Comparison of ENCODE assay signal across 8 cellular contexts in the genomic region with DNA sequence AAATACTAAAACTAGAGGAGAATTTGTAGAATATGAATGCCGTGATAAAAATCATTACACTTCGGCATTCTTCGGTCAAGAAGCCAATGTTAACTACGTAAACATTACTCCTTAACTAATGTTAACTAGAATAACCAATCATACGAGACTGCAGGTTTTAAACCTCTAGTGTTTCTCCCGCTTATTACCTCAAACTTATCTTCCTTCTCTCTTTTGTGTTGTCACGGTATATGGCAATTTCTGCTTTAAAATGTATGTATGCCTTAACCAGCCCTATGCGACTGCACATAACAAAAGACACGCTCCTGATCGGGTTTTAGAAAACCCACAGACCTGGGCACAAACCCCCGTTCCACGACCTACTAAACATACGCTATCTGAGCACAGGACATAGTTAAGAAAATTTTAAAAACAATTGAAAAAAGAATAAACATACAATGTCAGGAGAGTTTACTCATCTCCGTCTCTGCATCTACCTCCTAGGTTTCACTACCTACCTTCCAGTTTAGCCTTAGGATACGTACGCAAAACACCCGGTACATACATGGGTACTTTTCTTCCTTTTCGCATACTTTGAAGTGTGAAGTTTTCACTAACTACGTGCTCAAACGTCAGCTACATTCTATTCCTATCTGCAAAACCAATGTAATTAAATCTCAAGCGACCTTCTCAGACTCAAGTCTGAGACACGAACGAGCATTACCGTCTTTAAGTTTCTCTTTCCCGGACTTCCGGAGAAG. TPM values are rescaled to one million over a fixed set of nuclear protein-coding genes. Genes with fewer than 3 reads are reported as not detected.
DNase-seq lines count a peak whose midpoint lies in the region; ATAC-seq, FAIRE-seq and TF ChIP-seq lines count a peak whose summit lies in the region.

No MANE protein-coding gene starts in this region.

- H3K9me2 ChIP-seq in OCI-LY7 (ENCODE audit: insufficient read depth, low read length), result no peaks in the 10 kb centered on the region

- ATAC-seq in naive thymus-derived CD4-positive, alpha-beta T cell, result peak; percentile 6
- ATAC-seq in GM21619 (IDR thresholded peaks at IDR 0.05; ENCODE audit: unreplicated experiment), result no peak

- H3K4me3 ChIP-seq in OCI-LY7 (ENCODE audit: low read depth, low read length, poor library complexity, severe bottlenecking), result peak overlapping the region; percentile 91
- peak overlapping the region; percentile 89 for H3K4me3 ChIP-seq in naive thymus-derived CD4-positive, alpha-beta T cell (ENCODE audit: low read length)

- FAIRE-seq in GM18507 (lab: Jason Lieb, UNC), result peak; percentile 70

- peaks cover 49% of the 10 kb centered on the region for H3K4me1 Mint-ChIP-seq in dendritic cell treated with granulocyte-macrophage colony-stimulating factor and Interleukin-4, amounts not matched to agents 40 ng/mL and 50 ng/mL, for 4 days (ENCODE audit: low read depth)
- peaks cover 41 to 74% (median 63%) of the 10 kb centered on the region in 7 donors for H3K4me1 Mint-ChIP-seq in naive thymus-derived CD4-positive, alpha-beta T cell

- DNase-seq in ACHN, result peak; percentile 49
- DNase-seq in GM18507 (ENCODE audit: extremely low spot score, insufficient read length, low read depth), result no peak
- peak; percentile 18 for DNase-seq in OCI-LY7 (ENCODE audit: low spot score)
- DNase-seq in naive thymus-derived CD4-positive, alpha-beta T cell, result peak in 3 of 9 donors; percentile 70 to 77 (median 76)
- no peak for DNase-seq in cortex of kidney (lab: John Stamatoyannopoulos, UW)
- DNase-seq in amygdala (lab: John Stamatoyannopoulos, UW), result no peak

- H3K4me1 ChIP-seq in OCI-LY7 (ENCODE audit: insufficient read depth, low read length, poor library complexity, severe bottlenecking), result peaks cover 28% of the 10 kb centered on the region
- peaks cover 31 to 32% of the 10 kb centered on the region in 2 donors for H3K4me1 ChIP-seq in naive thymus-derived CD4-positive, alpha-beta T cell (ENCODE audit: control insufficient read depth in 2 of 2, insufficient read depth in 2 of 2, low read length in 2 of 2)

- no peak for TF ChIP-seq CTCF in OCI-LY7 (conservative IDR thresholded peaks at IDR 0.05; ENCODE audit: low read length)

- no peaks in the 10 kb centered on the region for H3K9me3 Mint-ChIP-seq in dendritic cell treated with granulocyte-macrophage colony-stimulating factor and Interleukin-4, amounts not matched to agents 40 ng/mL and 50 ng/mL, for 4 days
- H3K9me3 Mint-ChIP-seq in naive thymus-derived CD4-positive, alpha-beta T cell, result peaks cover 0 to 4% (median 0%) of the 10 kb centered on the region in 11 donors

- H3K36me3 ChIP-seq in OCI-LY7 (ENCODE audit: insufficient read depth, low read length), result peaks cover 44% of the 10 kb centered on the region
- H3K36me3 ChIP-seq in naive thymus-derived CD4-positive, alpha-beta T cell (ENCODE audit: control insufficient read depth in 2 of 3, insufficient read depth in 3 of 3, low read length in 3 of 3), result peaks cover 7 to 16% (median 9%) of the 10 kb centered on the region in 3 experiments

- peaks cover 66% of the 10 kb centered on the region for H3K36me3 Mint-ChIP-seq in dendritic cell treated with granulocyte-macrophage colony-stimulating factor and Interleukin-4, amounts not matched to agents 40 ng/mL and 50 ng/mL, for 4 days (ENCODE audit: low read depth)
- peaks cover 2 to 33% (median 20%) of the 10 kb centered on the region in 5 donors for H3K36me3 Mint-ChIP-seq in naive thymus-derived CD4-positive, alpha-beta T cell

- no peaks in the 10 kb centered on the region for H3K9me3 ChIP-seq in OCI-LY7 (ENCODE audit: low read length)
- H3K9me3 ChIP-seq in naive thymus-derived CD4-positive, alpha-beta T cell (ENCODE audit: control insufficient read depth in 2 of 3, low read length in 3 of 3), result no peaks in the 10 kb centered on the region

- POLR2A ChIA-PET in OCI-LY7 (lab: Charles Lee), result interaction anchor here (0.6 kb wide), 2 partner anchors 62 to 1787 kb away, joined by 3 read pairs; no protein-coding TSS in a partner anchor
- POLR2A ChIA-PET in naive thymus-derived CD4-positive, alpha-beta T cell (lab: Charles Lee), result interaction anchor here (0.6 to 4.4 kb wide), 11 partner anchors 8 to 1493 kb away, joined by 3 to 47 read pairs (median 19); partner anchors contain the start of genes AK9, CEP57L1, FIG4 and MICAL1

- H3K79me2 ChIP-seq in OCI-LY7 (ENCODE audit: insufficient read depth, low read depth, low read length), result peaks cover 47% of the 10 kb centered on the region

- in situ Hi-C loops in ACHN (cut with HindIII; ENCODE audit: low pct_ligation_motif_present, low pct_unique_long_range_greater_than_20kb, low sequenced_read_pairs), result no loop called here

- peak overlapping the region; percentile 100 for H3K27ac Mint-ChIP-seq in dendritic cell treated with granulocyte-macrophage colony-stimulating factor and Interleukin-4, amounts not matched to agents 40 ng/mL and 50 ng/mL, for 4 days
- peak overlapping the region; percentile 90 to 99 (median 94) for H3K27ac Mint-ChIP-seq in naive thymus-derived CD4-positive, alpha-beta T cell

- CTCF ChIA-PET in OCI-LY7 (lab: Charles Lee; ENCODE audit: unreplicated experiment), result no interaction called here
- CTCF ChIA-PET in naive thymus-derived CD4-positive, alpha-beta T cell (lab: Charles Lee), result interaction anchor here (6.0 kb wide), 1 partner anchor 194 kb away, joined by 94 read pairs; no protein-coding TSS in a partner anchor

- peak overlapping the region; percentile 85; the same call in 1 of the 2 replicates for H2AFZ ChIP-seq in OCI-LY7 (ENCODE audit: low read length)

- no peaks in the 10 kb centered on the region for H3K27me3 Mint-ChIP-seq in dendritic cell treated with granulocyte-macrophage colony-stimulating factor and Interleukin-4, amounts not matched to agents 40 ng/mL and 50 ng/mL, for 4 days
- H3K27me3 Mint-ChIP-seq in naive thymus-derived CD4-positive, alpha-beta T cell, result peaks cover 0 to 7% (median 0%) of the 10 kb centered on the region in 5 donors

- no TSS peak for BruUV-seq in OCI-LY7 (replicated peaks; lab: Mats Ljungman, UMichigan)

- peak overlapping the region; percentile 94 for H3K4me3 Mint-ChIP-seq in dendritic cell treated with granulocyte-macrophage colony-stimulating factor and Interleukin-4, amounts not matched to agents 40 ng/mL and 50 ng/mL, for 4 days
- peak overlapping the region; percentile 88 to 99 (median 96) for H3K4me3 Mint-ChIP-seq in naive thymus-derived CD4-positive, alpha-beta T cell

- H4K20me1 ChIP-seq in OCI-LY7 (ENCODE audit: insufficient read depth, low read length), result peaks cover 19% of the 10 kb centered on the region

- peak overlapping the region; percentile 67 for H3K4me2 ChIP-seq in OCI-LY7 (ENCODE audit: low read length)

- H3K27ac ChIP-seq in OCI-LY7 (ENCODE audit: low read depth, low read length, poor library complexity, severe bottlenecking), result peak overlapping the region; percentile 85
- H3K27ac ChIP-seq in naive thymus-derived CD4-positive, alpha-beta T cell (ENCODE audit: low read depth, low read length), result peak overlapping the region; percentile 95

- no peaks in the 10 kb centered on the region for H3K27me3 ChIP-seq in naive thymus-derived CD4-positive, alpha-beta T cell (ENCODE audit: control insufficient read depth in 2 of 2, insufficient read depth in 2 of 2, low read length in 2 of 2)

- intact Hi-C loops in OCI-LY7 (cut with micrococcal nuclease; ENCODE audit: unreplicated experiment), result loop anchor here (5.0 kb wide), 2 partner anchors 311 to 839 kb away; partner anchors contain the start of genes AK9 and FIG4
- intact Hi-C loops in dendritic cell treated with granulocyte-macrophage colony-stimulating factor and Interleukin-4, amounts not matched to agents 40 ng/mL and 50 ng/mL, for 4 days (cut with micrococcal nuclease), result loop anchor here (5.0 kb wide), 3 partner anchors 59 to 144 kb away; partner anchors contain the start of genes PPIL6 and SMPD2
- intact Hi-C loops in naive thymus-derived CD4-positive, alpha-beta T cell (cut with micrococcal nuclease), result loop anchor here (1.0 to 5.0 kb wide), 13 partner anchors 8 to 1664 kb away; partner anchors contain the start of genes SCML4 (in 2 of the 2), AK9 (in 1 of the 2), FIG4 (in 1 of the 2) and OSTM1 (in 1 of the 2)

RNA-seq across cellular contexts. Expression of gene CD164, which starts 1.1 kb away (rescaled TPM):
- total RNA-seq in OCI-LY7 (2014; rRNA removed; shearing (Covaris generic)), result 36.9 and 48.7 TPM in 2 replicates
- total RNA-seq in OCI-LY7 (2022), result 107 and 115 TPM in 2 replicates
- total RNA-seq in naive thymus-derived CD4-positive, alpha-beta T cell, result 100 to 1,000 TPM; 149 to 275 (median 206) TPM
- polyA plus RNA-seq in naive thymus-derived CD4-positive, alpha-beta T cell, result 100 to 1,000 TPM; 164 to 252 TPM

RNA-seq across cellular contexts. Expression of gene PPIL6, which starts 59.3 kb away (rescaled TPM):
- total RNA-seq in OCI-LY7 (2014; rRNA removed; shearing (Covaris generic)), result 0.15 and 1.6 TPM in 2 replicates
- 1.3 and 1.7 TPM in 2 replicates for total RNA-seq in OCI-LY7 (2022)
- 1 to 10 TPM in 1 of 5 experiments, under 1 TPM in 3, not detected in 1; 0.13 to 1.9 (median 0.40) TPM for total RNA-seq in naive thymus-derived CD4-positive, alpha-beta T cell
- polyA plus RNA-seq in naive thymus-derived CD4-positive, alpha-beta T cell, result under 1 TPM; 0.44 to 0.71 TPM

RNA-seq across cellular contexts. Expression of gene SMPD2, which starts 59.3 kb away (rescaled TPM):
- total RNA-seq in OCI-LY7 (2014; rRNA removed; shearing (Covaris generic)), result 18.4 and 24.4 TPM in 2 replicates
- 14.3 and 15.9 TPM in 2 replicates for total RNA-seq in OCI-LY7 (2022)
- 10 to 100 TPM; 16.9 to 33.7 (median 19.6) TPM for total RNA-seq in naive thymus-derived CD4-positive, alpha-beta T cell
- 1 to 10 TPM; 5.7 to 9.5 TPM for polyA plus RNA-seq in naive thymus-derived CD4-positive, alpha-beta T cell

Comparison
In these comparisons a context has a peak if more than half of its experiments do, and no peak if none do; other contexts are left out.
1. DNase-seq: peak in ACHN (single experiment) and OCI-LY7 (single experiment); none in GM18507 (single experiment), cortex of kidney (single experiment) and amygdala (0 of 56).